ENCODE assay signal across 17 cellular contexts in the genomic region with DNA sequence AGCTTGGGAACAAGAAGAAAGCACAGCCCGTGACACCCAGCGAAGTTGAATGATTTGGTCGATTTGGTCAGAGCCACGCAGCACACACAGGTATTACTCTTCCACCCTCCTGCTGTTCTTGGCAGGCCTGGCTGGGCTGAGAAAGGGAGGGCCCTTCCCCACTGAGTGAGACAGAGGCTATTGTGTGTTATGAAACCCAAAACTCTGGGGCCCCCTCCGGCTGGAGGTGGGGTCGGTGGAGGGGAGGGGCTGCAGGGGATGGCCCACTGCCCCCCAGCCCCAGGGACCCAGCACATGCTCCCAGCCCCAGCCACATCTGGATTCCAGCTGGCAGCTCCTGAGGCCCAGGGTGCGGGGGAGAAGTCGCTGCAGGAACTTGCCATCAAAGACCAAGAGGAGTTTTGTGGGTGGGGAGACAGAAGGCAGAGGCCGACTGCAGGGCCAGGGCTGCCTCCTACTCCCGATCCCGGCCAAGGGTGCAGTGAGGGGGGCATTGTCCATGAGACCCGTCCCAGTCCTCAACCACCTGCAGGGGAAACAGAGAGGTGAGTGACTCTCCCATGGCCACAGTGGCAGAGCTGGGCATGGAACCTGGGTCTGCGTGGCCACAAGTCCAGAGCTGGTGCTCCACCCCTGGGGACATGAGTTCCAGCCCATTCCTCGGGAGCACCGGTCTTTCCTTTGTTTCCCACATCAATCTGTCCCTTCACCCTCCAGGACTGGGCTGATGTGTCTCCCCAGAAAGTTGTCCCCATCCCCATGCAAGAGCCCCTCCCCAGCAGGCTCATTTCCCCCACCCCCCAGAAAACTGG. TPM values are rescaled to one million over a fixed set of nuclear protein-coding genes. Genes with fewer than 3 reads are reported as not detected.
DNase-seq lines count a peak whose midpoint lies in the region; ATAC-seq and TF ChIP-seq lines count a peak whose summit lies in the region.
"Had no signal": no experiment of that assay in that cellular context is flagged by ENCODE, and none has a peak within 500 bp of the region (broad histone marks: within the 10 kb centered on the region; RNA-seq: fewer than 3 reads in every experiment).

No MANE protein-coding gene starts in this region.

- H3K27me3 ChIP-seq in body of pancreas = no peaks in the 10 kb centered on the region
- H3K27me3 ChIP-seq: ovary, Peyer's patch had no signal

- H3K4me3 ChIP-seq in AG10803 (ENCODE audit: low read length) (peak overlapping the region; percentile 5; the same call in 1 of the 2 replicates), body of pancreas (no peak overlapping the region)
- H3K4me3 ChIP-seq: ovary, Peyer's patch had no signal

- ATAC-seq in body of pancreas = peak; percentile 68
- ATAC-seq in HG02759 (IDR thresholded peaks at IDR 0.05; ENCODE audit: unreplicated experiment) = no peak
- no peak for ATAC-seq in GM21619 (IDR thresholded peaks at IDR 0.05; ENCODE audit: unreplicated experiment)

- H3K36me3 ChIP-seq in body of pancreas (replicated peaks in 1 of 2; ENCODE audit: insufficient read depth in 1 of 2, low read depth in 2 of 2) = no peaks in the 10 kb centered on the region
- H3K36me3 ChIP-seq: ovary, Peyer's patch had no signal

- H3K4me1 ChIP-seq in body of pancreas = peaks cover 5% of the 10 kb centered on the region
- H3K4me1 ChIP-seq: Peyer's patch had no signal

- peak overlapping the region in 2 of 4 donors; percentile 32 to 44 for H3K27ac ChIP-seq in body of pancreas
- H3K27ac ChIP-seq in substantia nigra (ENCODE audit: low read depth, low read length, poor library complexity, severe bottlenecking) = no peak overlapping the region
- H3K27ac ChIP-seq: epithelial cell of prostate, ovary, Peyer's patch, VCaP had no signal

- TF ChIP-seq CTCF in AG10803 (conservative IDR thresholded peaks at IDR 0.05; ENCODE audit: low read length) (no peak), body of pancreas (IDR thresholded peaks at IDR 0.05) (no peak)

- TF ChIP-seq POLR2A in body of pancreas (IDR thresholded peaks at IDR 0.05) = no peak

- WGBS in body of pancreas, 2 donors = 35 to 44% methylated on average over 3 to 15 of the region's 15 CpGs

- H3K9me3 ChIP-seq in body of pancreas = no peaks in the 10 kb centered on the region
- H3K9me3 ChIP-seq: ovary, Peyer's patch had no signal

- intact Hi-C loops in body of pancreas (cut with DNase I) = no loop called here

- DNase-seq in AG10803 (ENCODE audit: low read depth) = peak; percentile 69
- peak; percentile 58 for DNase-seq in NCI-H146 (lab: John Stamatoyannopoulos, UW)
- DNase-seq in body of pancreas = peak in 3 of 4 donors; percentile 21 to 40 (median 31)
- DNase-seq in left kidney (ENCODE audit: low read depth, low spot score) = peak; percentile 91
- no peak for DNase-seq in stimulated activated CD4-positive, alpha-beta T cell treated with anti-CD3 and anti-CD28 coated beads, Interleukin-4, amount 100 ng/mL, for 1 hour
- no peak for DNase-seq in substantia nigra (lab: John Stamatoyannopoulos, UW)
- DNase-seq: AML-193; EL; NCI-H1417 treated with DMSO at 0.1 percent for 48 hours; stimulated activated CD4-positive, alpha-beta T cell treated with anti-CD3 and anti-CD28 coated beads, Interleukin-2, amount 100 ng/mL, for 48 hours had no signal

RNA-seq across cellular contexts. Expression of gene TMEM119, which starts 8.7 kb away (rescaled TPM):
- 1 to 10 TPM; 5.9 to 6.5 TPM for total RNA-seq in body of pancreas
- total RNA-seq: kidney epithelial cell had no signal

RNA-seq across cellular contexts. Expression of gene ISCU, which starts 26.8 kb away (rescaled TPM):
- total RNA-seq in body of pancreas = 100 to 1,000 TPM in 1 of 2 donors, 10 to 100 TPM in 1; 82.7 to 160 TPM

RNA-seq across cellular contexts. Expression of gene SART3, which starts 28.3 kb away (rescaled TPM):
- total RNA-seq in body of pancreas = 10 to 100 TPM; 20.2 to 38.6 TPM

RNA-seq across cellular contexts. Expression of gene SELPLG, which starts 44.5 kb away (rescaled TPM):
- 1 to 10 TPM in 1 of 2 donors, under 1 TPM in 1; 0.66 to 2.3 TPM for total RNA-seq in body of pancreas

Comparison
In these comparisons a context has a peak if more than half of its experiments do, and no peak if none do; other contexts are left out.
1. DNase-seq: peak in AG10803 (single experiment), NCI-H146 (single experiment), body of pancreas (3 of 4) and left kidney (single experiment); none in stimulated activated CD4-positive, alpha-beta T cell treated with anti-CD3 and anti-CD28 coated beads, Interleukin-4, amount 100 ng/mL, for 1 hour (single experiment) and substantia nigra (0 of 49).